13 cellular contexts compared by ENCODE assay signal in genomic region chr5:95113489-95113888, GRCh38.
DNase-seq lines count a peak whose midpoint lies in the region; ATAC-seq and TF ChIP-seq lines count a peak whose summit lies in the region.
"Had no signal": no experiment of that assay in that cellular context is flagged by ENCODE, and none has a peak within 500 bp of the region (broad histone marks: within the 10 kb centered on the region; RNA-seq: fewer than 3 reads in every experiment).

No MANE protein-coding gene starts in this region.

- no TSS peak for BruUV-seq in A673 (replicated peaks; lab: Mats Ljungman, UMichigan)

- CTCF ChIA-PET in A673 (lab: Charles Lee), result no interaction called here

- intact Hi-C loops in A673 (cut with micrococcal nuclease; ENCODE audit: unreplicated experiment), result no loop called here
- intact Hi-C loops in tibial artery (cut with DNase I; ENCODE audit: low total_unique reads), result no loop called here

- H3K9me3 ChIP-seq in A673 (ENCODE audit: low read depth, low read length, poor library complexity, severe bottlenecking) (no peaks in the 10 kb centered on the region), tibial artery (peaks cover 0 to 6% (median 0%) of the 10 kb centered on the region in 3 donors)

- DNase-seq in H4 (ENCODE audit: low spot score) (peak; percentile 63), SW480 (ENCODE audit: low spot score) (peak; percentile 60), fibroblast of pulmonary artery (ENCODE audit: low read depth) (peak; percentile 14), retinal pigment epithelial cell (ENCODE audit: low read depth) (peak; percentile 84), Ammon's horn (ENCODE audit: low spot score) (no peak), A673 (ENCODE audit: low spot score) (no peak), tibial artery (no peak)
- DNase-seq: activated naive CD4-positive, alpha-beta T cell; Calu3; mucosa of descending colon had no signal

- H3K27ac ChIP-seq in A673 (ENCODE audit: low read depth, low read length, poor library complexity, severe bottlenecking), result no peak overlapping the region
- H3K27ac ChIP-seq in tibial artery, result no peak overlapping the region
- H3K27ac ChIP-seq: VCaP had no signal

- no peak overlapping the region for H3K4me3 ChIP-seq in fibroblast of pulmonary artery (replicated peaks; ENCODE audit: low read depth, low read length)
- no peak overlapping the region for H3K4me3 ChIP-seq in retinal pigment epithelial cell (ENCODE audit: low read length)
- no peak overlapping the region for H3K4me3 ChIP-seq in A673 (ENCODE audit: low read depth, low read length, poor library complexity, severe bottlenecking)
- no peak overlapping the region for H3K4me3 ChIP-seq in tibial artery
- H3K4me3 ChIP-seq: mucosa of descending colon had no signal

- no peak for TF ChIP-seq CTCF in fibroblast of pulmonary artery (IDR thresholded peaks at IDR 0.05; ENCODE audit: low read length, missing control alignments)
- TF ChIP-seq CTCF in retinal pigment epithelial cell (conservative IDR thresholded peaks at IDR 0.05; ENCODE audit: low read depth, low read length), result peak; percentile 44
- TF ChIP-seq CTCF in A673 (conservative IDR thresholded peaks at IDR 0.05; ENCODE audit: low read depth, low read length), result no peak
- no peak for TF ChIP-seq CTCF in tibial artery (IDR thresholded peaks at IDR 0.05)

- no peak for ATAC-seq in HG02759 (IDR thresholded peaks at IDR 0.05; ENCODE audit: unreplicated experiment)
- ATAC-seq: esophagus mucosa, mucosa of descending colon had no signal

- H3K27me3 ChIP-seq in A673 (replicated peaks; ENCODE audit: insufficient read depth, low read depth, low read length, poor library complexity) (no peaks in the 10 kb centered on the region), tibial artery (no peaks in the 10 kb centered on the region)

- POLR2A ChIA-PET in A673 (lab: Charles Lee; ENCODE audit: low non-redundant PET), result no interaction called here

- H3K4me1 ChIP-seq in A673 (ENCODE audit: insufficient read depth, low read length, poor library complexity, severe bottlenecking), result no peaks in the 10 kb centered on the region
- H3K4me1 ChIP-seq in tibial artery, result no peaks in the 10 kb centered on the region

- H3K36me3 ChIP-seq in A673 (ENCODE audit: insufficient read depth, low read length, poor library complexity, severe bottlenecking) (no peaks in the 10 kb centered on the region), tibial artery (no peaks in the 10 kb centered on the region)

Comparison
In these comparisons a context has a peak if more than half of its experiments do, and no peak if none do; other contexts are left out.
1. DNase-seq: peak in H4 (single experiment), SW480 (single experiment), fibroblast of pulmonary artery (single experiment) and retinal pigment epithelial cell (single experiment); none in Ammon's horn (single experiment), A673 (single experiment) and tibial artery (0 of 2).